8 cellular contexts compared by ENCODE assay signal in genomic region chr22:37817705-37818311, GRCh38. TPM values are rescaled to one million over a fixed set of nuclear protein-coding genes. Genes with fewer than 3 reads are reported as not detected.
DNase-seq lines count a peak whose midpoint lies in the region; ATAC-seq and TF ChIP-seq lines count a peak whose summit lies in the region.

No MANE protein-coding gene starts in this region.

- no peaks in the 10 kb centered on the region for H3K9me3 ChIP-seq in HEK293 (ENCODE audit: control insufficient read depth, insufficient read depth, low read depth, low read length)
- H3K9me3 ChIP-seq in liver (ENCODE audit: control insufficient read depth in 4 of 4, low read length in 3 of 4): no peaks in the 10 kb centered on the region

- H3K4me1 ChIP-seq in HEK293 (ENCODE audit: control insufficient read depth, insufficient read depth, low read length) (peaks cover 3% of the 10 kb centered on the region; the same call in 1 of the 2 replicates), liver (ENCODE audit: control insufficient read depth in 4 of 4, insufficient read depth in 4 of 4, low read length in 3 of 4) (peaks cover 10 to 52% (median 39%) of the 10 kb centered on the region in 4 donors)

- no peak for ATAC-seq in GM21367 (IDR thresholded peaks at IDR 0.05; ENCODE audit: unreplicated experiment)

- no peak overlapping the region for H3K27ac Mint-ChIP-seq in activated CD4-positive, alpha-beta T cell treated with anti-CD3 and anti-CD28 coated beads, Interleukin-2, amount 10 ng/mL, durations not matched to agents 24 days and 14 days

- CTCF ChIA-PET in BJ (lab: Yijun Ruan, JAX) (interaction anchor here (0.5 to 7.9 kb wide), 35 partner anchors 9 to 211 kb away, joined by 3 to 82 read pairs (median 4); partner anchors contain the start of genes ANKRD54, C22orf23, EIF3L and GCAT), HEK293 (lab: Yijun Ruan, JAX) (interaction anchor here (0.5 to 8.1 kb wide), 60 partner anchors 9 to 1306 kb away, joined by 3 to 208 read pairs (median 4); partner anchors contain the start of genes ANKRD54, GCAT, MICALL1 and PDXP)

- WGBS in liver: 3% methylated on average over 27 of the region's 27 CpGs

- H3K36me3 ChIP-seq in BJ (ENCODE audit: control insufficient read depth, insufficient read depth, low read length) (peaks cover 5% of the 10 kb centered on the region), HEK293 (ENCODE audit: control insufficient read depth in 2 of 2, insufficient read depth in 1 of 2, low read length in 2 of 2) (peaks cover 0 to 18% of the 10 kb centered on the region in 2 experiments; a peak in 2 of 3 replicates), liver (ENCODE audit: control insufficient read depth in 4 of 4, insufficient read depth in 3 of 4, low read depth in 1 of 4, low read length in 3 of 4) (peaks cover 0 to 9% (median 2%) of the 10 kb centered on the region in 4 donors)

- peak; percentile 97 to 99 for TF ChIP-seq RAD21 in liver (IDR thresholded peaks at IDR 0.05)

- H3K27me3 ChIP-seq in BJ (ENCODE audit: control insufficient read depth, insufficient read depth, low read length) (peaks cover 2% of the 10 kb centered on the region; the same call in 1 of the 2 replicates), liver (ENCODE audit: control insufficient read depth in 4 of 4, insufficient read depth in 4 of 4, low read length in 3 of 4) (no peaks in the 10 kb centered on the region)

- H3K4me3 ChIP-seq in BJ (ENCODE audit: low read depth, low read length) (peak overlapping the region; percentile 4; the same call in 1 of the 2 replicates), HEK293 (ENCODE audit: low read depth, low read length) (peak overlapping the region; percentile 13), coronary artery (peak overlapping the region; percentile 68), liver (ENCODE audit: low read depth in 1 of 3, low read length in 3 of 3) (peak overlapping the region in 1 of 3 donors; percentile 26)

- peak overlapping the region; percentile 56 for H3K4me3 Mint-ChIP-seq in activated CD4-positive, alpha-beta T cell treated with anti-CD3 and anti-CD28 coated beads, Interleukin-2, amount 10 ng/mL, durations not matched to agents 24 days and 14 days

- POLR2A ChIA-PET in BJ (lab: Charles Lee): interaction anchor here (0.5 kb wide), 1 partner anchor 136 kb away, joined by 3 read pairs; no protein-coding TSS in a partner anchor
- POLR2A ChIA-PET in HEK293 (lab: Yijun Ruan, JAX): interaction anchor here (0.6 to 2.1 kb wide), 14 partner anchors 9 to 114 kb away, joined by 3 to 28 read pairs (median 5); partner anchors contain the start of genes ANKRD54 and GCAT

- H3K4me1 Mint-ChIP-seq in activated CD4-positive, alpha-beta T cell treated with anti-CD3 and anti-CD28 coated beads, Interleukin-2, amount 10 ng/mL, durations not matched to agents 24 days and 14 days: peaks cover 8% of the 10 kb centered on the region

- H3K9me3 Mint-ChIP-seq in activated CD4-positive, alpha-beta T cell treated with anti-CD3 and anti-CD28 coated beads, Interleukin-2, amount 10 ng/mL, durations not matched to agents 24 days and 14 days: no peaks in the 10 kb centered on the region

- TF ChIP-seq CTCF in BJ (IDR thresholded peaks at IDR 0.05; ENCODE audit: insufficient read depth, low read depth, low read length): peak; percentile 79
- TF ChIP-seq CTCF in HEK293 (tag by site-specific recombination; IDR thresholded peaks at IDR 0.05): peak; percentile 98
- TF ChIP-seq CTCF in coronary artery (IDR thresholded peaks at IDR 0.05): peak; percentile 92
- peak; percentile 88 for TF ChIP-seq CTCF in liver (IDR thresholded peaks at IDR 0.05; ENCODE audit: low read depth, low read length, missing input control)

- H3K27ac ChIP-seq in HEK293 (ENCODE audit: extremely low read depth, low read depth, low read length): peak overlapping the region; percentile 88
- H3K27ac ChIP-seq in coronary artery: no peak overlapping the region
- H3K27ac ChIP-seq in liver (ENCODE audit: low read depth in 1 of 2, low read length in 2 of 2): peak overlapping the region in 1 of 2 donors; percentile 10

- DNase-seq in BJ (ENCODE audit: low read depth): no peak
- DNase-seq in NCI-H510A (lab: John Stamatoyannopoulos, UW): peak; percentile 37
- DNase-seq in activated CD4-positive, alpha-beta T cell treated with anti-CD3 and anti-CD28 coated beads, Interleukin-2, amount 10 ng/mL, durations not matched to agents 24 days and 14 days: peak; percentile 96
- peak; percentile 85 for DNase-seq in coronary artery (ENCODE audit: low spot score)
- peak; percentile 90 to 92 for DNase-seq in stimulated activated CD4-positive, alpha-beta T cell treated with anti-CD3 and anti-CD28 coated beads, Interleukin-2, amount 100 ng/mL, for 24 hours

- peaks cover 5% of the 10 kb centered on the region for H3K36me3 Mint-ChIP-seq in activated CD4-positive, alpha-beta T cell treated with anti-CD3 and anti-CD28 coated beads, Interleukin-2, amount 10 ng/mL, durations not matched to agents 24 days and 14 days (ENCODE audit: low read depth)

- intact Hi-C loops in activated CD4-positive, alpha-beta T cell treated with anti-CD3 and anti-CD28 coated beads, Interleukin-2, amount 10 ng/mL, durations not matched to agents 24 days and 14 days (cut with micrococcal nuclease): loop anchor here (1.0 to 2.0 kb wide), 4 partner anchors 11 to 116 kb away; partner anchors contain the start of gene GCAT

- H3K27me3 Mint-ChIP-seq in activated CD4-positive, alpha-beta T cell treated with anti-CD3 and anti-CD28 coated beads, Interleukin-2, amount 10 ng/mL, durations not matched to agents 24 days and 14 days: peaks cover 23% of the 10 kb centered on the region

- H3K9ac ChIP-seq in liver (ENCODE audit: low read depth in 1 of 2, low read length in 2 of 2): no peak overlapping the region

TF ChIP-seq in HEK293, 187 proteins besides CTCF, POLR2A, EP300 and RAD21 (continues in another document):
- TF ChIP-seq PRDM1 (tag by site-specific recombination; IDR thresholded peaks at IDR 0.05) (no peak), ZNF324 (tag by site-specific recombination; IDR thresholded peaks at IDR 0.05) (peak; percentile 57; the same call in 1 of the 2 replicates), ZNF248 (tag by site-specific recombination; IDR thresholded peaks at IDR 0.05) (no peak), ZNF555 (tag by site-specific recombination; conservative IDR thresholded peaks at IDR 0.05) (no peak), ATF2 (tag by site-specific recombination; IDR thresholded peaks at IDR 0.05; ENCODE audit: low read depth) (no peak), ZNF626 (tag by site-specific recombination; IDR thresholded peaks at IDR 0.05) (no peak)

TF ChIP-seq in liver, 16 proteins besides CTCF, POLR2A, EP300 and RAD21:
- TF ChIP-seq SP1 (IDR thresholded peaks at IDR 0.05) (peak; percentile 31), HNF4G (IDR thresholded peaks at IDR 0.05) (no peak)

RNA-seq across cellular contexts. Expression of gene GALR3, which starts 5.4 kb away (rescaled TPM):
- polyA plus RNA-seq in BJ (2011; rRNA removed) (not detected in 2 replicates), liver (not detected)
- not detected in 2 replicates for polyA minus RNA-seq in BJ (2011; rRNA and poly(A)+ RNA removed)
- total RNA-seq in activated CD4-positive, alpha-beta T cell treated with anti-CD3 and anti-CD28 coated beads, Interleukin-2, amount 10 ng/mL, durations not matched to agents 24 days and 14 days: not detected in 2 replicates
- not detected for total RNA-seq in liver

RNA-seq across cellular contexts. Expression of gene GCAT, which starts 10.1 kb away (rescaled TPM):
- polyA plus RNA-seq in BJ (2011; rRNA removed) (12.6 and 24.9 TPM in 2 replicates), liver (10 to 100 TPM; 20.7 to 32.6 TPM)
- 13.6 and 17.3 TPM in 2 replicates for polyA minus RNA-seq in BJ (2011; rRNA and poly(A)+ RNA removed)
- 27.7 and 28.9 TPM in 2 replicates for total RNA-seq in activated CD4-positive, alpha-beta T cell treated with anti-CD3 and anti-CD28 coated beads, Interleukin-2, amount 10 ng/mL, durations not matched to agents 24 days and 14 days
- total RNA-seq in liver: 10 to 100 TPM; 27.7 to 31.8 TPM

RNA-seq across cellular contexts. Expression of gene ANKRD54, which starts 26.3 kb away (rescaled TPM):
- polyA plus RNA-seq in BJ (2011; rRNA removed) (18.2 and 36.7 TPM in 2 replicates), liver (10 to 100 TPM; 10.7 to 11.3 TPM)
- polyA minus RNA-seq in BJ (2011; rRNA and poly(A)+ RNA removed): 21.3 and 37.3 TPM in 2 replicates
- total RNA-seq in activated CD4-positive, alpha-beta T cell treated with anti-CD3 and anti-CD28 coated beads, Interleukin-2, amount 10 ng/mL, durations not matched to agents 24 days and 14 days: 27.2 and 29.9 TPM in 2 replicates
- total RNA-seq in liver: 10 to 100 TPM; 13.7 to 25.5 TPM

RNA-seq across cellular contexts. Expression of gene EIF3L, which starts 31.4 kb away (rescaled TPM):
- polyA plus RNA-seq in BJ (2011; rRNA removed) (705 and 755 TPM in 2 replicates), liver (100 to 1,000 TPM; 104 to 117 TPM)
- 282 and 487 TPM in 2 replicates for polyA minus RNA-seq in BJ (2011; rRNA and poly(A)+ RNA removed)
- 460 and 480 TPM in 2 replicates for total RNA-seq in activated CD4-positive, alpha-beta T cell treated with anti-CD3 and anti-CD28 coated beads, Interleukin-2, amount 10 ng/mL, durations not matched to agents 24 days and 14 days
- 100 to 1,000 TPM; 103 to 217 TPM for total RNA-seq in liver
